Comparison of ENCODE assay signal across 20 cellular contexts in the genomic region with DNA sequence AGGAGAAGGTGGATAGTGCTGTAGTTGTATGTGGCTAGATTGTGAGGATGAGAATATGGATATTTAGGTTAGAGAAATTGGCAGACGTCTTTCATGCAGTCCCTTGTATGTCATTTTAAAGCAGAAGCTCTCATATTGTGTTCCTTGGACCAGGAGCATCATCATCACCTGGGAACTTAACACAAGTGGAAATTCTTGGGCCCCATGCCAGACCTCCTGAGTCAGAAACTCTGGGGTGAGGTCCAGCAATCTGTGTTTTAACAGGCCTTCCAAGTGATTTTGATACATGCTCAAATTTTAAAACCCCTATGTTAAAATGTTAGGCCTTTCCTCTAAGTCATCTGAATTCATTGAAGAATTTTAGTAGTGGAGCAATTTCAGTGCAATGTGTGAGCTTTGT. TPM values are rescaled to one million over a fixed set of nuclear protein-coding genes. Genes with fewer than 3 reads are reported as not detected.
DNase-seq lines count a peak whose midpoint lies in the region; TF ChIP-seq lines count a peak whose summit lies in the region.
"Had no signal": no experiment of that assay in that cellular context is flagged by ENCODE, and none has a peak within 500 bp of the region (broad histone marks: within the 10 kb centered on the region; RNA-seq: fewer than 3 reads in every experiment).

No MANE protein-coding gene starts in this region.

- no peaks in the 10 kb centered on the region for H3K27me3 ChIP-seq in mammary epithelial cell (ENCODE audit: insufficient read depth, low read length)
- H3K27me3 ChIP-seq: esophagus squamous epithelium, right lobe of liver had no signal

- TF ChIP-seq CTCF in mammary epithelial cell (conservative IDR thresholded peaks at IDR 0.05 in 1 of 2, IDR thresholded peaks at IDR 0.05 in 1 of 2; ENCODE audit: extremely low read depth in 1 of 2, insufficient read depth in 1 of 2, low read depth in 1 of 2, low read length in 2 of 2) (no peak), Calu3 (IDR thresholded peaks at IDR 0.05; ENCODE audit: unreplicated experiment) (no peak)

- H3K27me3 Mint-ChIP-seq in Calu3 (ENCODE audit: unreplicated experiment): no peaks in the 10 kb centered on the region
- H3K27me3 Mint-ChIP-seq: activated CD4-positive, alpha-beta T cell treated with anti-CD3 and anti-CD28 coated beads, Interleukin-2, amount 10 ng/mL, durations not matched to agents 7 days and 5 days had no signal

- H3K4me1 Mint-ChIP-seq in Calu3 (ENCODE audit: low read depth, unreplicated experiment): no peaks in the 10 kb centered on the region
- H3K4me1 Mint-ChIP-seq: activated CD4-positive, alpha-beta T cell treated with anti-CD3 and anti-CD28 coated beads, Interleukin-2, amount 10 ng/mL, durations not matched to agents 7 days and 5 days had no signal

- CTCF ChIA-PET in mammary epithelial cell (lab: Charles Lee; ENCODE audit: low non-redundant PET) (no interaction called here), Calu3 (lab: Charles Lee) (no interaction called here)

- no peaks in the 10 kb centered on the region for H3K9me3 Mint-ChIP-seq in Calu3 (ENCODE audit: low read depth, unreplicated experiment)
- H3K9me3 Mint-ChIP-seq: activated CD4-positive, alpha-beta T cell treated with anti-CD3 and anti-CD28 coated beads, Interleukin-2, amount 10 ng/mL, durations not matched to agents 7 days and 5 days; brain; IgD-negative memory B cell had no signal

- no peak overlapping the region for H3K4me3 ChIP-seq in mammary epithelial cell (replicated peaks in 1 of 3; ENCODE audit: insufficient read depth in 1 of 3, low read depth in 2 of 3, low read length in 3 of 3)
- H3K4me3 ChIP-seq: esophagus squamous epithelium, right lobe of liver had no signal

- in situ Hi-C loops in mammary epithelial cell (cut with MboI; ENCODE audit: low sequenced_read_pairs in 2 of 2): no loop called here

- H3K9me3 ChIP-seq in mammary epithelial cell (replicated peaks; ENCODE audit: insufficient read depth, low read length): no peaks in the 10 kb centered on the region
- H3K9me3 ChIP-seq: esophagus squamous epithelium, right lobe of liver had no signal

- intact Hi-C loops in mammary epithelial cell (cut with micrococcal nuclease) (no loop called here), Calu3 (cut with micrococcal nuclease; ENCODE audit: unreplicated experiment) (no loop called here)

- H3K79me2 ChIP-seq in mammary epithelial cell (ENCODE audit: insufficient read depth, low read length): no peaks in the 10 kb centered on the region

- H3K27ac ChIP-seq in mammary epithelial cell (ENCODE audit: insufficient read depth, low read depth, low read length): no peak overlapping the region
- H3K27ac ChIP-seq: esophagus squamous epithelium, right lobe of liver had no signal

- BruUV-seq in mammary epithelial cell (replicated peaks; lab: Mats Ljungman, UMichigan) (no TSS peak), Calu3 (replicated peaks; lab: Mats Ljungman, UMichigan) (no TSS peak)

- no peaks in the 10 kb centered on the region for H4K20me1 ChIP-seq in mammary epithelial cell (ENCODE audit: insufficient read depth, low read length)

- no peak overlapping the region for H3K27ac Mint-ChIP-seq in Calu3 (ENCODE audit: unreplicated experiment)
- H3K27ac Mint-ChIP-seq: activated CD4-positive, alpha-beta T cell treated with anti-CD3 and anti-CD28 coated beads, Interleukin-2, amount 10 ng/mL, durations not matched to agents 7 days and 5 days; brain had no signal

- no peak overlapping the region for H3K4me3 Mint-ChIP-seq in Calu3 (ENCODE audit: low read depth, unreplicated experiment)
- H3K4me3 Mint-ChIP-seq: activated CD4-positive, alpha-beta T cell treated with anti-CD3 and anti-CD28 coated beads, Interleukin-2, amount 10 ng/mL, durations not matched to agents 7 days and 5 days; brain; IgD-negative memory B cell had no signal

- no peak overlapping the region for H2AFZ ChIP-seq in mammary epithelial cell (ENCODE audit: low read depth, low read length)

- dilution Hi-C loops in mammary epithelial cell (cut with HindIII; ENCODE audit: low sequenced_read_pairs): no loop called here

- no peaks in the 10 kb centered on the region for H3K36me3 ChIP-seq in mammary epithelial cell (ENCODE audit: insufficient read depth, low read length)
- H3K36me3 ChIP-seq: esophagus squamous epithelium, right lobe of liver had no signal

- H3K36me3 Mint-ChIP-seq in Calu3 (ENCODE audit: insufficient read depth, unreplicated experiment): no peaks in the 10 kb centered on the region
- H3K36me3 Mint-ChIP-seq: brain had no signal

- DNase-seq in DMS79 (lab: John Stamatoyannopoulos, UW) (peak; percentile 45), HT1080 (ENCODE audit: low read depth) (peak; percentile 41), mammary epithelial cell (peak; percentile 76), kidney glomerular epithelial cell (lab: John Stamatoyannopoulos, UW) (peak; percentile 12), COR-L47 (lab: John Stamatoyannopoulos, UW) (no peak), COLO668 (lab: John Stamatoyannopoulos, UW; ENCODE audit: unreplicated experiment) (no peak), Calu3 (no peak)
- no peak for DNase-seq in activated CD4-positive, alpha-beta T cell treated with anti-CD3 and anti-CD28 coated beads for 4 hours
- DNase-seq: activated CD4-positive, alpha-beta T cell treated with anti-CD3 and anti-CD28 coated beads, Interleukin-2, amount 10 ng/mL, durations not matched to agents 7 days and 5 days; activated naive CD4-positive, alpha-beta T cell treated with Interleukin-2 at 50 U/mL for 16 hours; esophagus squamous epithelium; hippocampal formation; left colon; NCI-H1048; NCI-H2081; occipital lobe; right lobe of liver; stimulated activated CD4-positive, alpha-beta T cell treated with anti-CD3 and anti-CD28 coated beads, Interleukin-1b, Interleukin-23, amount 100 ng/mL, for 48 hours had no signal

- H3K9ac ChIP-seq in mammary epithelial cell (ENCODE audit: insufficient read depth, low read length): no peak overlapping the region

- peaks cover 3% of the 10 kb centered on the region for H3K4me1 ChIP-seq in mammary epithelial cell (ENCODE audit: insufficient read depth, low read length)
- H3K4me1 ChIP-seq: esophagus squamous epithelium, right lobe of liver had no signal

- H3K4me2 ChIP-seq in mammary epithelial cell (ENCODE audit: insufficient read depth, low read depth, low read length): no peak overlapping the region

- WGBS in mammary epithelial cell (ENCODE audit: low coverage, missing lambda C conversion rate): 5% methylated on average over 1 of the region's 1 CpG

RNA-seq across cellular contexts. Expression of gene JHY, which starts 34.8 kb away (rescaled TPM):
- 1.7 and 2.1 TPM in 2 replicates for total RNA-seq in HT1080 (2014; rRNA removed; shearing (Covaris generic))
- 1.7 and 2.3 TPM in 2 replicates for polyA plus RNA-seq in HT1080 (2015; cell fraction: cytosol; rRNA removed)
- polyA plus RNA-seq in HT1080 (2015; cell fraction: nucleus; rRNA removed): 1.4 and 1.6 TPM in 2 replicates
- total RNA-seq in mammary epithelial cell: 1 to 10 TPM; 6.2 to 7.7 TPM
- polyA plus RNA-seq in mammary epithelial cell: 2.3 TPM
- 3.3 TPM for polyA minus RNA-seq in mammary epithelial cell
- total RNA-seq in Calu3 (2022): 2.7 and 3.5 TPM in 2 replicates

Comparison
In these comparisons a context has a peak if more than half of its experiments do, and no peak if none do; other contexts are left out.
1. DNase-seq: peak in DMS79 (single experiment), HT1080 (single experiment), mammary epithelial cell (single experiment) and kidney glomerular epithelial cell (single experiment); none in COR-L47 (single experiment), COLO668 (single experiment), Calu3 (single experiment) and activated CD4-positive, alpha-beta T cell treated with anti-CD3 and anti-CD28 coated beads for 4 hours (0 of 2).